Comparison of ENCODE assay signal across 1 cellular context in genomic region chr2:231411871-231412615, GRCh38.
TF ChIP-seq lines count a peak whose summit lies in the region.

No MANE protein-coding gene starts in this region.

TF ChIP-seq in WTC11, 78 proteins besides CTCF, POLR2A, EP300 and RAD21 (continued from another document):
- no peak for TF ChIP-seq CDX4 (CRISPR knock-in tag; IDR thresholded peaks at IDR 0.05; ENCODE audit: borderline replicate concordance)
- TF ChIP-seq ATF6 (CRISPR knock-in tag; IDR thresholded peaks at IDR 0.05) = no peak
- TF ChIP-seq STAT6 (CRISPR knock-in tag; conservative IDR thresholded peaks at IDR 0.05; ENCODE audit: low read depth) = peak; percentile 77; the same call in 1 of the 2 replicates
- TF ChIP-seq ZNF423 (CRISPR knock-in tag; IDR thresholded peaks at IDR 0.05) = peak; percentile 75; the same call in 1 of the 2 replicates
- no peak for TF ChIP-seq OVOL2 (CRISPR knock-in tag; IDR thresholded peaks at IDR 0.05; ENCODE audit: borderline replicate concordance)
- no peak for TF ChIP-seq FOXK1 (CRISPR knock-in tag; IDR thresholded peaks at IDR 0.05)
- no peak; the same call in 1 of the 2 replicates for TF ChIP-seq PREB (CRISPR knock-in tag; IDR thresholded peaks at IDR 0.05; ENCODE audit: borderline replicate concordance)
- TF ChIP-seq ETV6 (CRISPR knock-in tag; IDR thresholded peaks at IDR 0.05) = peak; percentile 84; the same call in 1 of the 2 replicates
- no peak for TF ChIP-seq RORB (CRISPR knock-in tag; IDR thresholded peaks at IDR 0.05)
- peak; percentile 91 for TF ChIP-seq ZBTB43 (CRISPR knock-in tag; IDR thresholded peaks at IDR 0.05)
- peak; percentile 67 for TF ChIP-seq E2F5 (CRISPR knock-in tag; IDR thresholded peaks at IDR 0.05)
- TF ChIP-seq KAT7 (CRISPR knock-in tag; IDR thresholded peaks at IDR 0.05; ENCODE audit: borderline replicate concordance) = no peak
- peak; percentile 90 for TF ChIP-seq MYBL2 (CRISPR knock-in tag; IDR thresholded peaks at IDR 0.05)
